Comparison of ENCODE assay signal across 28 cellular contexts in genomic region chr4:180784940-180785339, GRCh38.
"Had no signal": no experiment of that assay in that cellular context is flagged by ENCODE, and none has a peak within 500 bp of the region (broad histone marks: within the 10 kb centered on the region; RNA-seq: fewer than 3 reads in every experiment).

No MANE protein-coding gene starts in this region.

- H3K27me3 Mint-ChIP-seq: naive thymus-derived CD4-positive, alpha-beta T cell; progenitor cell of endocrine pancreas; stimulated activated naive B cell treated with anti-CD40 and anti-IgM and Interleukin-4, amounts not matched to agents 10 μg/mL and 1 μg/mL and 100 μg/mL, for 72 hours; stimulated activated naive CD8-positive, alpha-beta T cell treated with anti-CD3 and anti-CD28 coated beads, Interleukin-15, Interleukin-2, amounts not matched to agents 100 ng/mL and 50 ng/mL, for 24 hours; type B pancreatic cell had no signal

- H3K36me3 ChIP-seq: neutrophil, ovary, right lobe of liver, sigmoid colon, stomach, tibial artery, transverse colon, upper lobe of right lung, uterus had no signal

- H3K4me1 ChIP-seq: parathyroid adenoma, psoas muscle, right lobe of liver, sigmoid colon, stomach, tibial artery, transverse colon, upper lobe of right lung, uterus had no signal

- H3K36me3 Mint-ChIP-seq: naive thymus-derived CD4-positive, alpha-beta T cell; natural killer cell; stimulated activated effector memory CD8-positive, alpha-beta T cell treated with anti-CD3 and anti-CD28 coated beads, Interleukin-12 subunit alpha, Interleukin-12 subunit beta, amount 100 ng/mL, for 72 hours; stimulated activated naive B cell treated with anti-CD40 and anti-IgM and Interleukin-4, amounts not matched to agents 10 μg/mL and 1 μg/mL and 100 μg/mL, for 72 hours; type B pancreatic cell had no signal

- H3K9ac ChIP-seq: parathyroid adenoma had no signal

- ATAC-seq: naive thymus-derived CD4-positive, alpha-beta T cell; natural killer cell; psoas muscle; right cardiac atrium; right lobe of liver; stimulated activated effector memory CD8-positive, alpha-beta T cell treated with anti-CD3 and anti-CD28 coated beads, Interleukin-12 subunit alpha, Interleukin-12 subunit beta, amount 100 ng/mL, for 72 hours; stimulated activated naive B cell treated with anti-CD40 and anti-IgM and Interleukin-4, amounts not matched to agents 10 μg/mL and 1 μg/mL and 100 μg/mL, for 72 hours; upper lobe of right lung had no signal

- DNase-seq: naive thymus-derived CD4-positive, alpha-beta T cell; natural killer cell; nucleus accumbens; ovary; posterior cingulate gyrus; psoas muscle; right cardiac atrium; right lobe of liver; sigmoid colon; small intestine; stimulated activated CD4-positive, alpha-beta T cell treated with anti-CD3 and anti-CD28 coated beads, Interleukin-15, amount 100 ng/mL, for 24 hours; stimulated activated CD4-positive, alpha-beta T cell treated with anti-CD3 and anti-CD28 coated beads, Interleukin-2, amount 100 ng/mL, for 24 hours; stimulated activated CD4-positive, alpha-beta T cell treated with anti-CD3 and anti-CD28 coated beads, Interleukin-2, amount 100 ng/mL, for 48 hours; stimulated activated CD4-positive, alpha-beta T cell treated with anti-CD3 and anti-CD28 coated beads, Interleukin-4, amount 100 ng/mL, for 24 hours; stimulated activated naive B cell treated with anti-CD40 and anti-IgM and Interleukin-4, amounts not matched to agents 10 μg/mL and 1 μg/mL and 100 μg/mL, for 72 hours; stimulated activated naive CD4-positive, alpha-beta T cell treated with Interleukin-2 at 50 U/mL for 16 hours; stomach; tibial artery; transverse colon; upper lobe of right lung; uterus had no signal

- H3K27ac ChIP-seq: neutrophil, ovary, parathyroid adenoma, psoas muscle, right lobe of liver, sigmoid colon, stomach, tibial artery, transverse colon, upper lobe of right lung, uterus had no signal

- H3K79me2 ChIP-seq: parathyroid adenoma had no signal

- H3K4me3 ChIP-seq: ovary, psoas muscle, right lobe of liver, sigmoid colon, stomach, tibial artery, transverse colon, upper lobe of right lung, uterus had no signal

- H3K27me3 ChIP-seq: neutrophil, ovary, right lobe of liver, sigmoid colon, stomach, tibial artery, transverse colon, upper lobe of right lung, uterus had no signal

- H3K27ac Mint-ChIP-seq: naive thymus-derived CD4-positive, alpha-beta T cell; natural killer cell; nephron; progenitor cell of endocrine pancreas; stimulated activated effector memory CD8-positive, alpha-beta T cell treated with anti-CD3 and anti-CD28 coated beads, Interleukin-12 subunit alpha, Interleukin-12 subunit beta, amount 100 ng/mL, for 72 hours; stimulated activated naive B cell treated with anti-CD40 and anti-IgM and Interleukin-4, amounts not matched to agents 10 μg/mL and 1 μg/mL and 100 μg/mL, for 72 hours; stimulated activated naive CD8-positive, alpha-beta T cell treated with anti-CD3 and anti-CD28 coated beads, Interleukin-15, Interleukin-2, amounts not matched to agents 100 ng/mL and 50 ng/mL, for 24 hours; type B pancreatic cell had no signal

- H3K4me1 Mint-ChIP-seq: naive thymus-derived CD4-positive, alpha-beta T cell; natural killer cell; nephron; stimulated activated effector memory CD8-positive, alpha-beta T cell treated with anti-CD3 and anti-CD28 coated beads, Interleukin-12 subunit alpha, Interleukin-12 subunit beta, amount 100 ng/mL, for 72 hours; stimulated activated naive B cell treated with anti-CD40 and anti-IgM and Interleukin-4, amounts not matched to agents 10 μg/mL and 1 μg/mL and 100 μg/mL, for 72 hours had no signal

- H3K4me3 Mint-ChIP-seq: naive thymus-derived CD4-positive, alpha-beta T cell; natural killer cell; nephron; stimulated activated effector memory CD8-positive, alpha-beta T cell treated with anti-CD3 and anti-CD28 coated beads, Interleukin-12 subunit alpha, Interleukin-12 subunit beta, amount 100 ng/mL, for 72 hours; stimulated activated naive B cell treated with anti-CD40 and anti-IgM and Interleukin-4, amounts not matched to agents 10 μg/mL and 1 μg/mL and 100 μg/mL, for 72 hours; stimulated activated naive CD8-positive, alpha-beta T cell treated with anti-CD3 and anti-CD28 coated beads, Interleukin-15, Interleukin-2, amounts not matched to agents 100 ng/mL and 50 ng/mL, for 24 hours; type B pancreatic cell had no signal

- H3K9me3 ChIP-seq: neutrophil, ovary, psoas muscle, right lobe of liver, sigmoid colon, tibial artery, transverse colon, upper lobe of right lung, uterus had no signal

- H2AFZ ChIP-seq: parathyroid adenoma had no signal
